ENCODE assay signal across 21 cellular contexts in the genomic region with DNA sequence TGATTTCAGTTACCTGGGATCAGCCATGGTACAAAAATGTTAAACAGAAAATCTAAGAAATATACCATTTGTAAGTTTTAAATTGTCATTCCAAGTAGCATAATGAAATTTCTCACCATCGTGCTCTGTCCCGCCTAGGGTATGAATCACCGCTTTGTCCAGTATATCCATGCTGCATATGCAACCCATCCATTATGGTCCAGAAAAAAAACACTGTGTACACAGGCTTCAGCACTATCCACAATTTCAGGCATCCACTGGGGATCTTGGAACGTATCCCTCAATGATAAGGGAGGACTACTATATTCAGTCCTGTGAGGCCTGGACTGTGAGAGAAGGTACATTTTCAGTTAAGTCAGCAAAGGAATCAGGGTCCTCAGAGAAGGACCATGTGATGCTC. TPM values are rescaled to one million over a fixed set of nuclear protein-coding genes. Genes with fewer than 3 reads are reported as not detected.
DNase-seq lines count a peak whose midpoint lies in the region; ATAC-seq, FAIRE-seq and TF ChIP-seq lines count a peak whose summit lies in the region.
"Had no signal": no experiment of that assay in that cellular context is flagged by ENCODE, and none has a peak within 500 bp of the region (broad histone marks: within the 10 kb centered on the region; RNA-seq: fewer than 3 reads in every experiment).

No MANE protein-coding gene starts in this region.

- no peak overlapping the region for H2BK5ac ChIP-seq in mesenchymal stem cell (ENCODE audit: low read depth, low read length, poor library complexity, severe bottlenecking)

- H3K4me2 ChIP-seq in mesenchymal stem cell (ENCODE audit: low read length, poor library complexity, severe bottlenecking) = no peak overlapping the region

- H3K23ac ChIP-seq in mesenchymal stem cell (ENCODE audit: low read length in 2 of 2) = no peak overlapping the region

- intact Hi-C loops in vagina (cut with DNase I) = no loop called here

- H3K4ac ChIP-seq in mesenchymal stem cell (ENCODE audit: low read depth in 1 of 2, low read length in 2 of 2) = no peak overlapping the region

- H2BK120ac ChIP-seq in mesenchymal stem cell (ENCODE audit: low read depth, low read length) = no peak overlapping the region

- H3K4me3 ChIP-seq in bronchial epithelial cell (ENCODE audit: low read depth, low read length) = no peak overlapping the region
- H3K4me3 ChIP-seq in mesenchymal stem cell (ENCODE audit: insufficient read depth in 1 of 2, low read depth in 1 of 2, low read length in 2 of 2) = no peak overlapping the region
- no peak overlapping the region for H3K4me3 ChIP-seq in vagina

- no peaks in the 10 kb centered on the region for H3K9me3 ChIP-seq in mesenchymal stem cell (ENCODE audit: control insufficient read depth, low read length)
- no peaks in the 10 kb centered on the region for H3K9me3 ChIP-seq in vagina

- WGBS in mesenchymal stem cell = 80% methylated on average over 4 of the region's 4 CpGs

- H4K91ac ChIP-seq in mesenchymal stem cell (ENCODE audit: low read length) = no peak overlapping the region

- no peak for DNase-seq in bronchial epithelial cell (ENCODE audit: low read depth)
- DNase-seq in mesenchymal stem cell = no peak
- no peak for DNase-seq in activated CD8-positive, alpha-beta memory T cell treated with anti-CD3 and anti-CD28 coated beads, Interleukin-2, amount 50 U/mL, for 48 hours
- DNase-seq in mesenteric fat pad (ENCODE audit: low spot score) = no peak
- no peak for DNase-seq in C1 segment of cervical spinal cord (lab: John Stamatoyannopoulos, UW)
- DNase-seq in vagina (ENCODE audit: extremely low spot score in 2 of 2) = no peak
- DNase-seq: CD4-positive, alpha-beta memory T cell; DMS79; NCI-H1417 treated with DMSO at 0.1 percent for 48 hours; NCI-H187 treated with DMSO at 0.1 percent for 48 hours; NCI-H2227 treated with DMSO at 0.1 percent for 48 hours; NCI-H524; NCI-H82; PC-3; RPMI8226; SHP77 treated with DMSO at 0.1 percent for 48 hours had no signal

- peak overlapping the region; percentile 11 for H2AK5ac ChIP-seq in mesenchymal stem cell (ENCODE audit: low read length, severe bottlenecking)

- H2BK12ac ChIP-seq in mesenchymal stem cell (ENCODE audit: low read length in 2 of 2) = no peak overlapping the region

- H3K27ac ChIP-seq in mesenchymal stem cell (ENCODE audit: low read length, poor library complexity, severe bottlenecking) (peak overlapping the region; percentile 13), vagina (no peak overlapping the region)
- H3K27ac ChIP-seq: HL-60 had no signal

- TF ChIP-seq POLR2A in vagina (IDR thresholded peaks at IDR 0.05) = no peak

- H3K9ac ChIP-seq in mesenchymal stem cell (ENCODE audit: low read length) = no peak overlapping the region

- H2BK15ac ChIP-seq in mesenchymal stem cell (ENCODE audit: low read depth, poor library complexity, severe bottlenecking) = no peak overlapping the region

- H3K36me3 ChIP-seq in bronchial epithelial cell (ENCODE audit: control insufficient read depth, insufficient read depth, low read length) (no peaks in the 10 kb centered on the region), mesenchymal stem cell (ENCODE audit: control insufficient read depth in 1 of 2, insufficient read depth in 2 of 2, low read depth in 1 of 2, low read length in 2 of 2) (no peaks in the 10 kb centered on the region), vagina (no peaks in the 10 kb centered on the region)

- ATAC-seq in GM18511 (IDR thresholded peaks at IDR 0.05; ENCODE audit: unreplicated experiment) = peak; percentile 6
- ATAC-seq in HG03354 (IDR thresholded peaks at IDR 0.05; ENCODE audit: poor library complexity, severe bottlenecking, unreplicated experiment) = peak; percentile 35
- ATAC-seq: PC-3 had no signal

- H4K8ac ChIP-seq in mesenchymal stem cell (ENCODE audit: low read length) = no peak overlapping the region

- H3K14ac ChIP-seq in mesenchymal stem cell (ENCODE audit: low read length in 2 of 2) = no peak overlapping the region

- TF ChIP-seq CTCF in bronchial epithelial cell (IDR thresholded peaks at IDR 0.05; ENCODE audit: insufficient read depth, low read length, severe bottlenecking) = no peak
- TF ChIP-seq CTCF in vagina (IDR thresholded peaks at IDR 0.05) = no peak

- H3K79me1 ChIP-seq in mesenchymal stem cell (replicated peaks; ENCODE audit: low read length, poor library complexity, severe bottlenecking) = no peaks in the 10 kb centered on the region

- no peak overlapping the region for H3K18ac ChIP-seq in mesenchymal stem cell (ENCODE audit: low read depth in 1 of 2, low read length in 2 of 2)

- H3K27me3 ChIP-seq in bronchial epithelial cell (ENCODE audit: control insufficient read depth, insufficient read depth, low read length) (no peaks in the 10 kb centered on the region), mesenchymal stem cell (ENCODE audit: control insufficient read depth in 1 of 2, insufficient read depth in 1 of 2, low read length in 2 of 2) (no peaks in the 10 kb centered on the region), vagina (no peaks in the 10 kb centered on the region)

- peak; percentile 86 for FAIRE-seq in bronchial epithelial cell (lab: Jason Lieb, UNC)
- FAIRE-seq: A204.1, H1 had no signal

- no peak overlapping the region for H2AFZ ChIP-seq in mesenchymal stem cell (ENCODE audit: low read depth, low read length)

- peaks cover 4% of the 10 kb centered on the region for H3K4me1 ChIP-seq in mesenchymal stem cell (ENCODE audit: control insufficient read depth, insufficient read depth, low read depth, low read length)
- no peaks in the 10 kb centered on the region for H3K4me1 ChIP-seq in vagina

RNA-seq across cellular contexts. Expression of a gene that starts 37.6 kb away (rescaled TPM):
- 18.3 and 22.1 TPM in 2 replicates for total RNA-seq in bronchial epithelial cell
- 22.9 TPM for polyA plus RNA-seq in mesenchymal stem cell (2013, experiment 1 of 2)
- polyA plus RNA-seq in mesenchymal stem cell (2013, experiment 2 of 2) = 22.8 TPM
- 24.3 TPM for total RNA-seq in mesenteric fat pad
- 11.8 TPM for total RNA-seq in vagina

RNA-seq across cellular contexts. Expression of a gene that starts 55.9 kb away (rescaled TPM):
- total RNA-seq in bronchial epithelial cell = 0.53 and 0.90 TPM in 2 replicates
- polyA plus RNA-seq in mesenchymal stem cell (2013, experiment 1 of 2) = 0.21 TPM
- 0.21 TPM for polyA plus RNA-seq in mesenchymal stem cell (2013, experiment 2 of 2)
- 3.5 TPM for total RNA-seq in mesenteric fat pad
- 7.4 TPM for total RNA-seq in vagina
